Comparison of ENCODE assay signal across 14 cellular contexts in genomic region chr2:143254108-143254507, GRCh38.
DNase-seq lines count a peak whose midpoint lies in the region; ATAC-seq and TF ChIP-seq lines count a peak whose summit lies in the region.
"Had no signal": no experiment of that assay in that cellular context is flagged by ENCODE, and none has a peak within 500 bp of the region (broad histone marks: within the 10 kb centered on the region; RNA-seq: fewer than 3 reads in every experiment).

No MANE protein-coding gene starts in this region.

- H3K27me3 Mint-ChIP-seq in T-helper 2 cell treated with Interferon-gamma antibody and Interleukin-4, amounts not matched to agents 5 μg/mL and 100 μg/mL, for 36 hours (ENCODE audit: low read depth), result no peaks in the 10 kb centered on the region
- H3K27me3 Mint-ChIP-seq in activated naive CD8-positive, alpha-beta T cell treated with anti-CD3 and anti-CD28 coated beads, Interleukin-2, amount 50 U/mL, for 24 hours, result no peaks in the 10 kb centered on the region

- no peak overlapping the region for H3K27ac ChIP-seq in transverse colon
- H3K27ac ChIP-seq: BLaER1, PC-9, thyroid gland had no signal

- 50 to 64% methylated on average over 1 of the region's 1 CpG for WGBS in transverse colon (ENCODE audit: low coverage in 1 of 2), 2 donors

- H3K36me3 ChIP-seq in transverse colon, result no peaks in the 10 kb centered on the region
- H3K36me3 ChIP-seq: thyroid gland had no signal

- peak; percentile 18 for DNase-seq in stimulated activated CD4-positive, alpha-beta T cell treated with anti-CD3 and anti-CD28 coated beads, Interleukin-4, amount 100 ng/mL, for 1 hour
- no peak for DNase-seq in stimulated activated CD4-positive, alpha-beta T cell treated with anti-CD3 and anti-CD28 coated beads, Interleukin-4, amount 100 ng/mL, for 24 hours
- no peak for DNase-seq in T-helper 2 cell treated with Interferon-gamma antibody and Interleukin-4, amounts not matched to agents 5 μg/mL and 100 μg/mL, for 36 hours (ENCODE audit: low spot score)
- DNase-seq in activated naive CD8-positive, alpha-beta T cell treated with anti-CD3 and anti-CD28 coated beads, Interleukin-2, amount 50 U/mL, for 24 hours, result no peak
- DNase-seq in transverse colon (peak; percentile 9), putamen (ENCODE audit: low spot score) (no peak)
- DNase-seq: cortex of kidney, NCI-H1694 treated with DMSO at 0.1 percent for 48 hours, NCI-H510A, PC-9, thyroid gland had no signal

- peak overlapping the region; percentile 50 for H3K27ac Mint-ChIP-seq in T-helper 2 cell treated with Interferon-gamma antibody and Interleukin-4, amounts not matched to agents 5 μg/mL and 100 μg/mL, for 36 hours
- peak overlapping the region; percentile 71 for H3K27ac Mint-ChIP-seq in activated naive CD8-positive, alpha-beta T cell treated with anti-CD3 and anti-CD28 coated beads, Interleukin-2, amount 50 U/mL, for 24 hours

- no peak for TF ChIP-seq POLR2A in transverse colon (IDR thresholded peaks at IDR 0.05)

- H3K4me3 ChIP-seq in transverse colon, result no peak overlapping the region
- H3K4me3 ChIP-seq: BLaER1, PC-9, thyroid gland had no signal

- H3K4me1 Mint-ChIP-seq in T-helper 2 cell treated with Interferon-gamma antibody and Interleukin-4, amounts not matched to agents 5 μg/mL and 100 μg/mL, for 36 hours (ENCODE audit: low read depth), result peaks cover 63% of the 10 kb centered on the region
- H3K4me1 Mint-ChIP-seq in activated naive CD8-positive, alpha-beta T cell treated with anti-CD3 and anti-CD28 coated beads, Interleukin-2, amount 50 U/mL, for 24 hours, result peaks cover 80% of the 10 kb centered on the region

- TF ChIP-seq EP300 in transverse colon (IDR thresholded peaks at IDR 0.05; ENCODE audit: low read depth), result no peak

- intact Hi-C loops in transverse colon (cut with DNase I; ENCODE audit: low total_unique reads), result no loop called here

- H3K9me3 ChIP-seq in transverse colon, result no peaks in the 10 kb centered on the region
- H3K9me3 ChIP-seq: BLaER1, thyroid gland had no signal

- in situ Hi-C loops in transverse colon (cut with MboI; ENCODE audit: low pct_ligation_motif_present in 1 of 4, low pct_unique_long_range_greater_than_20kb in 1 of 4, low sequenced_read_pairs in 3 of 4), result loop anchor here in 2 of 4 donors (25.0 kb wide), 1 partner anchor 142 kb away; no protein-coding TSS in a partner anchor

- H3K4me3 Mint-ChIP-seq in T-helper 2 cell treated with Interferon-gamma antibody and Interleukin-4, amounts not matched to agents 5 μg/mL and 100 μg/mL, for 36 hours, result peak overlapping the region; percentile 41
- H3K4me3 Mint-ChIP-seq in activated naive CD8-positive, alpha-beta T cell treated with anti-CD3 and anti-CD28 coated beads, Interleukin-2, amount 50 U/mL, for 24 hours, result peak overlapping the region; percentile 11

- no peaks in the 10 kb centered on the region for H3K9me3 Mint-ChIP-seq in T-helper 2 cell treated with Interferon-gamma antibody and Interleukin-4, amounts not matched to agents 5 μg/mL and 100 μg/mL, for 36 hours
- H3K9me3 Mint-ChIP-seq in activated naive CD8-positive, alpha-beta T cell treated with anti-CD3 and anti-CD28 coated beads, Interleukin-2, amount 50 U/mL, for 24 hours, result peaks cover 5% of the 10 kb centered on the region

- H3K36me3 Mint-ChIP-seq in T-helper 2 cell treated with Interferon-gamma antibody and Interleukin-4, amounts not matched to agents 5 μg/mL and 100 μg/mL, for 36 hours (ENCODE audit: low read depth), result peaks cover 41% of the 10 kb centered on the region
- H3K36me3 Mint-ChIP-seq in activated naive CD8-positive, alpha-beta T cell treated with anti-CD3 and anti-CD28 coated beads, Interleukin-2, amount 50 U/mL, for 24 hours (ENCODE audit: low read depth), result peaks cover 16% of the 10 kb centered on the region

- H3K4me1 ChIP-seq in transverse colon, result no peaks in the 10 kb centered on the region
- H3K4me1 ChIP-seq: thyroid gland had no signal

- ATAC-seq in activated naive CD8-positive, alpha-beta T cell treated with anti-CD3 and anti-CD28 coated beads, Interleukin-2, amount 50 U/mL, for 24 hours, result no peak
- ATAC-seq in GM19463 (IDR thresholded peaks at IDR 0.05; ENCODE audit: unreplicated experiment), result no peak
- ATAC-seq in activated CD4-positive, CD25-positive, alpha-beta regulatory T cell treated with anti-CD3 and anti-CD28 coated beads, Interleukin-2, amount 50 U/mL, for 24 hours, result no peak

- no peaks in the 10 kb centered on the region for H3K27me3 ChIP-seq in transverse colon
- H3K27me3 ChIP-seq: BLaER1, thyroid gland had no signal

- no peak for TF ChIP-seq CTCF in transverse colon (IDR thresholded peaks at IDR 0.05)

Comparison
In these comparisons a context has a peak if more than half of its experiments do, and no peak if none do; other contexts are left out.
1. DNase-seq: peak in stimulated activated CD4-positive, alpha-beta T cell treated with anti-CD3 and anti-CD28 coated beads, Interleukin-4, amount 100 ng/mL, for 1 hour (single experiment) and transverse colon (single experiment); none in stimulated activated CD4-positive, alpha-beta T cell treated with anti-CD3 and anti-CD28 coated beads, Interleukin-4, amount 100 ng/mL, for 24 hours (single experiment), T-helper 2 cell treated with Interferon-gamma antibody and Interleukin-4, amounts not matched to agents 5 μg/mL and 100 μg/mL, for 36 hours (single experiment), activated naive CD8-positive, alpha-beta T cell treated with anti-CD3 and anti-CD28 coated beads, Interleukin-2, amount 50 U/mL, for 24 hours (single experiment) and putamen (single experiment).